22 cellular contexts compared by ENCODE assay signal in the genomic region with DNA sequence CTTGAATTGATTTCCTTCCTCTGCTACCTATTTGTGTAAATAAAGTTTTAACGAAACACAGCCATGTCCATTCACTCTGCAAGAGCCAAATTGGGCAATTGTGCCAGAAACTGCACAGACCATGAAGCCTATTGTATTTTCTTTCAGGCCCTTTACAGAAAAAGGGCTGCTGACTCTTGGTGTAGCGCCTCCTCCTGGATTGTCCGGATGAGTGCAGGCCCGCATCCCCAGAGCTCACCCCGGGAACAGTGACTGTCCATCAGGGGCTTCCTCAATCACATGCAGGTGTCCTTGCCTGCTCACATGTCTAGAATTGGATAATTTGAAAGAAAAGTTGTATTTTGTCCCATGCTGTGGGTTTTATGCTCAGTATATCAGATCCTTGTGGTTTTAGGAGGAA.
A peak's percentile ranks its signal among the peaks of the same experiment; 100 is the strongest.
DNase-seq lines count a peak whose midpoint lies in the region; ATAC-seq and TF ChIP-seq lines count a peak whose summit lies in the region.
"Had no signal": no experiment of that assay in that cellular context is flagged by ENCODE, and none has a peak within 500 bp of the region (broad histone marks: within the 10 kb centered on the region; RNA-seq: fewer than 3 reads in every experiment).

No MANE protein-coding gene starts in this region.

- TF ChIP-seq CTCF in DND-41 (IDR thresholded peaks at IDR 0.05; ENCODE audit: borderline replicate concordance, extremely low read depth, low read length, poor library complexity, severe bottlenecking), result peak; percentile 29
- TF ChIP-seq CTCF in HFFc6 (IDR thresholded peaks at IDR 0.05), result peak; percentile 28; the same call in 1 of the 2 replicates
- TF ChIP-seq CTCF in astrocyte of the cerebellum (IDR thresholded peaks at IDR 0.05; ENCODE audit: low read depth, low read length, missing control alignments), result peak; percentile 20
- peak; percentile 34 for TF ChIP-seq CTCF in neural crest cell (conservative IDR thresholded peaks at IDR 0.05)

- no peaks in the 10 kb centered on the region for H4K20me1 ChIP-seq in DND-41 (ENCODE audit: insufficient read depth, low read length)

- H3K4me3 ChIP-seq in DND-41 (ENCODE audit: low read depth in 1 of 2, low read length in 2 of 2) (no peak overlapping the region), astrocyte of the cerebellum (ENCODE audit: low read depth, low read length) (no peak overlapping the region)

- no peak overlapping the region for H3K9ac ChIP-seq in DND-41 (ENCODE audit: low read depth, low read length)

- H3K27ac Mint-ChIP-seq in HFFc6, result no peak overlapping the region
- no peak overlapping the region for H3K27ac Mint-ChIP-seq in neural crest cell (ENCODE audit: unreplicated experiment)
- H3K27ac Mint-ChIP-seq: memory B cell; natural killer cell; stimulated activated naive B cell treated with anti-CD40 and anti-IgM and Interleukin-4, amounts not matched to agents 10 μg/mL and 1 μg/mL and 100 μg/mL, for 72 hours had no signal

- H3K79me2 ChIP-seq in DND-41 (ENCODE audit: insufficient read depth, low read length), result no peaks in the 10 kb centered on the region

- in situ Hi-C loops in astrocyte of the cerebellum (cut with HindIII; ENCODE audit: low sequenced_read_pairs), result no loop called here

- DNase-seq in DND-41 (no peak), HFFc6 (no peak), astrocyte of the cerebellum (ENCODE audit: low read depth) (no peak), neural crest cell (ENCODE audit: low read depth, low spot score) (no peak), AG20443 (ENCODE audit: low spot score) (no peak)
- DNase-seq in stimulated activated CD4-positive, alpha-beta T cell treated with anti-CD3 and anti-CD28 coated beads, Interleukin-12 subunit alpha, Interleukin-12 subunit beta, amount 100 ng/mL, for 4 hours, result no peak
- DNase-seq: activated CD4-positive, alpha-beta T cell treated with anti-CD3 and anti-CD28 coated beads, Interleukin-2, amount 50 U/mL, for 1 hour; activated gamma-delta T cell treated with Interleukin-2 at 50 U/mL for 16 hours; amniotic stem cell; Caco-2; central memory CD4-positive, alpha-beta T cell; left cardiac atrium; natural killer cell; NCI-H1436; NCI-H526; SIG-M5; stimulated activated CD4-positive, alpha-beta T cell treated with anti-CD3 and anti-CD28 coated beads, Interleukin-2, amount 100 ng/mL, for 24 hours; stimulated activated naive B cell treated with anti-CD40 and anti-IgM and Interleukin-4, amounts not matched to agents 10 μg/mL and 1 μg/mL and 100 μg/mL, for 72 hours; trophoblast cell had no signal

- no peaks in the 10 kb centered on the region for H3K36me3 ChIP-seq in DND-41 (ENCODE audit: insufficient read depth, low read length)

- no peaks in the 10 kb centered on the region for H3K9me3 ChIP-seq in DND-41 (ENCODE audit: insufficient read depth, low read length, severe bottlenecking)
- H3K9me3 ChIP-seq: Caco-2 had no signal

- H3K4me1 Mint-ChIP-seq in HFFc6 (ENCODE audit: low read depth) (no peaks in the 10 kb centered on the region), neural crest cell (no peaks in the 10 kb centered on the region)
- H3K4me1 Mint-ChIP-seq: memory B cell; natural killer cell; stimulated activated naive B cell treated with anti-CD40 and anti-IgM and Interleukin-4, amounts not matched to agents 10 μg/mL and 1 μg/mL and 100 μg/mL, for 72 hours had no signal

- ATAC-seq in DND-41 (ENCODE audit: insufficient read depth, low read depth) (no peak), GM18520 (IDR thresholded peaks at IDR 0.05; ENCODE audit: unreplicated experiment) (no peak), HG02623 (IDR thresholded peaks at IDR 0.05; ENCODE audit: unreplicated experiment) (no peak)
- ATAC-seq: left cardiac atrium; natural killer cell; stimulated activated naive B cell treated with anti-CD40 and anti-IgM and Interleukin-4, amounts not matched to agents 10 μg/mL and 1 μg/mL and 100 μg/mL, for 72 hours had no signal

- no peak overlapping the region for H3K4me2 ChIP-seq in DND-41 (ENCODE audit: insufficient read depth, low read length)

- H3K36me3 Mint-ChIP-seq in HFFc6 (ENCODE audit: low read depth), result no peaks in the 10 kb centered on the region
- no peaks in the 10 kb centered on the region for H3K36me3 Mint-ChIP-seq in neural crest cell (ENCODE audit: low read depth)
- H3K36me3 Mint-ChIP-seq: memory B cell; natural killer cell; stimulated activated naive B cell treated with anti-CD40 and anti-IgM and Interleukin-4, amounts not matched to agents 10 μg/mL and 1 μg/mL and 100 μg/mL, for 72 hours had no signal

- H3K27me3 Mint-ChIP-seq in HFFc6 (ENCODE audit: insufficient read depth) (peaks cover 3% of the 10 kb centered on the region; the same call in 1 of the 2 replicates), neural crest cell (ENCODE audit: low read depth) (no peaks in the 10 kb centered on the region)
- H3K27me3 Mint-ChIP-seq: stimulated activated naive B cell treated with anti-CD40 and anti-IgM and Interleukin-4, amounts not matched to agents 10 μg/mL and 1 μg/mL and 100 μg/mL, for 72 hours had no signal

- H3K4me1 ChIP-seq in DND-41 (ENCODE audit: insufficient read depth, low read length), result no peaks in the 10 kb centered on the region
- H3K4me1 ChIP-seq: Caco-2 had no signal

- no peak overlapping the region for H3K4me3 Mint-ChIP-seq in HFFc6
- no peak overlapping the region for H3K4me3 Mint-ChIP-seq in neural crest cell
- H3K4me3 Mint-ChIP-seq: memory B cell; natural killer cell; stimulated activated naive B cell treated with anti-CD40 and anti-IgM and Interleukin-4, amounts not matched to agents 10 μg/mL and 1 μg/mL and 100 μg/mL, for 72 hours had no signal

- H3K27me3 ChIP-seq in DND-41 (ENCODE audit: insufficient read depth, low read length, poor library complexity), result no peaks in the 10 kb centered on the region

- H3K9me3 Mint-ChIP-seq in HFFc6 (peaks cover 41% of the 10 kb centered on the region), neural crest cell (peaks cover 3% of the 10 kb centered on the region)
- H3K9me3 Mint-ChIP-seq: memory B cell had no signal

- H3K27ac ChIP-seq in DND-41 (ENCODE audit: low read length), result no peak overlapping the region

- H2AFZ ChIP-seq in DND-41 (ENCODE audit: low read depth, low read length), result no peak overlapping the region
